Comparison of ENCODE assay signal across 30 cellular contexts in genomic region chr9:111637421-111637950, GRCh38. TPM values are rescaled to one million over a fixed set of nuclear protein-coding genes. Genes with fewer than 3 reads are reported as not detected.
"Had no signal": no experiment of that assay in that cellular context is flagged by ENCODE, and none has a peak within 500 bp of the region (broad histone marks: within the 10 kb centered on the region; RNA-seq: fewer than 3 reads in every experiment).

No MANE protein-coding gene starts in this region.

- ATAC-seq: activated CD8-positive, alpha-beta memory T cell treated with anti-CD3 and anti-CD28 coated beads, Interleukin-2, amount 10 ng/mL, durations not matched to agents 7 days and 5 days; activated CD8-positive, alpha-beta T cell treated with anti-CD3 and anti-CD28 coated beads, Interleukin-2, amount 10 ng/mL, durations not matched to agents 7 days and 5 days; activated naive CD4-positive, alpha-beta T cell treated with anti-CD3 and anti-CD28 coated beads, Interleukin-2, amount 50 U/mL, for 72 hours; body of pancreas; effector memory CD8-positive, alpha-beta T cell; foreskin keratinocyte; gastrocnemius medialis; heart left ventricle had no signal

- H3K27ac ChIP-seq: esophagus muscularis mucosa, foreskin keratinocyte, gastrocnemius medialis, heart left ventricle had no signal

- H3K36me3 ChIP-seq: esophagus muscularis mucosa, gastrocnemius medialis, heart left ventricle had no signal

- DNase-seq: activated CD4-positive, alpha-beta memory T cell treated with anti-CD3 and anti-CD28 coated beads for 36 hours; activated CD4-positive, alpha-beta T cell treated with anti-CD3 and anti-CD28 coated beads for 36 hours; activated CD4-positive, alpha-beta T cell treated with anti-CD3 and anti-CD28 coated beads, Interleukin-2, amount 10 ng/mL, durations not matched to agents 24 days and 14 days; activated CD4-positive, CD25-positive, alpha-beta regulatory T cell; activated CD4-positive, CD25-positive, alpha-beta regulatory T cell treated with anti-CD3 and anti-CD28 coated beads, Interleukin-2, amount 50 U/mL, for 72 hours; activated CD8-positive, alpha-beta memory T cell treated with anti-CD3 and anti-CD28 coated beads, Interleukin-2, amount 10 ng/mL, durations not matched to agents 7 days and 5 days; activated CD8-positive, alpha-beta memory T cell treated with anti-CD3 and anti-CD28 coated beads, Interleukin-2, amount 50 U/mL, for 4 hours; activated CD8-positive, alpha-beta T cell treated with anti-CD3 and anti-CD28 coated beads, Interleukin-2, amount 10 ng/mL, durations not matched to agents 7 days and 5 days; activated gamma-delta T cell; activated naive CD4-positive, alpha-beta T cell; activated naive CD4-positive, alpha-beta T cell treated with anti-CD3 and anti-CD28 coated beads, Interleukin-2, amount 10 ng/mL, durations not matched to agents 7 days and 5 days; activated naive CD8-positive, alpha-beta T cell treated with anti-CD3 and anti-CD28 coated beads, Interleukin-2, amount 10 ng/mL, durations not matched to agents 7 days and 5 days; activated T-cell treated with anti-CD3 and anti-CD28 coated beads, Interleukin-2, amount 50 U/mL, for 1 hour; activated T-cell treated with anti-CD3 and anti-CD28 coated beads, Interleukin-2, amount 50 U/mL, for 48 hours; amniotic stem cell; anterior cingulate cortex; body of pancreas; caudate nucleus; cortex of kidney; dermis blood vessel endothelial cell; effector CD4-positive, alpha-beta T cell; effector memory CD8-positive, alpha-beta T cell; foreskin keratinocyte; gastrocnemius medialis; glutamatergic neuron; heart left ventricle; T-helper 2 cell had no signal

- H3K9me3 ChIP-seq: esophagus muscularis mucosa, gastrocnemius medialis, heart left ventricle had no signal

- H3K27me3 ChIP-seq: body of pancreas, esophagus muscularis mucosa, foreskin keratinocyte, gastrocnemius medialis, heart left ventricle had no signal

- FAIRE-seq: colon had no signal

- H3K4me3 ChIP-seq: body of pancreas, esophagus muscularis mucosa, gastrocnemius medialis, heart left ventricle had no signal

RNA-seq across cellular contexts. Expression of gene PTGR1, which starts 38.0 kb away (rescaled TPM):
- total RNA-seq: activated CD8-positive, alpha-beta T cell treated with anti-CD3 and anti-CD28 coated beads, Interleukin-2, amount 10 ng/mL, durations not matched to agents 7 days and 5 days had no signal
